ENCODE assay signal across 1 cellular context in the genomic region with DNA sequence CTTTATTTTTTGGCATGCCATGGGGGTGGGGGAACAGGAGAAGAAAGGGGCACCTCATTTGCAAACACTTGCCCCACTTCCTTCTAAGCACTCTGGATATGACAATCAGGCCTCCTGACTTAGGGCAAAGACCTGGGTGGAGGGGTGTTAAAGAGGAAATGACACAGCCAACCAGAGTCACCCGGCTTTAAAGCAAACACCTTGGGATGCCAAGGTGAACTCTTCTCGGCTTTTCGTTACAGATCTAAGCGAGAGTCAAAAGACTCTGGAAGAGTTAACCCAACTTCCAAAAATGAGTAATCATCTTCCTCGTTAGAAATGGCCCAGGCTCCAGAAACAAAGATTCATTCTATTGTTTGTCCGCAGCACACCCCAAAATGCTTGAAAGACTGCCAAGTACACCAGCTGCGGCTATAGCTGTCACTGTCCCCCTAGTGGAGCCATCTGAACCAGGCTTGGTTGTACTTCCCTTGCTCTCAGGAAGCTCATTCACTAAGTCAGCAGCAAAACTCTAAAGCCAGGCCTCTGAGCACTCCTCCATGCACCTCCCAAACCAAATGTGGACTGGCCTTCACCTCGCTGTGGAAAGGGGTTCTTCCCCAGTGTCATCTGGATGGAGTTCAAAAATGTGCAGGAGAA.
TF ChIP-seq lines count a peak whose summit lies in the region.

No MANE protein-coding gene starts in this region.

TF ChIP-seq in WTC11, 78 proteins besides CTCF, POLR2A, EP300 and RAD21 (continued from another document):
- TF ChIP-seq, protein P1, sequence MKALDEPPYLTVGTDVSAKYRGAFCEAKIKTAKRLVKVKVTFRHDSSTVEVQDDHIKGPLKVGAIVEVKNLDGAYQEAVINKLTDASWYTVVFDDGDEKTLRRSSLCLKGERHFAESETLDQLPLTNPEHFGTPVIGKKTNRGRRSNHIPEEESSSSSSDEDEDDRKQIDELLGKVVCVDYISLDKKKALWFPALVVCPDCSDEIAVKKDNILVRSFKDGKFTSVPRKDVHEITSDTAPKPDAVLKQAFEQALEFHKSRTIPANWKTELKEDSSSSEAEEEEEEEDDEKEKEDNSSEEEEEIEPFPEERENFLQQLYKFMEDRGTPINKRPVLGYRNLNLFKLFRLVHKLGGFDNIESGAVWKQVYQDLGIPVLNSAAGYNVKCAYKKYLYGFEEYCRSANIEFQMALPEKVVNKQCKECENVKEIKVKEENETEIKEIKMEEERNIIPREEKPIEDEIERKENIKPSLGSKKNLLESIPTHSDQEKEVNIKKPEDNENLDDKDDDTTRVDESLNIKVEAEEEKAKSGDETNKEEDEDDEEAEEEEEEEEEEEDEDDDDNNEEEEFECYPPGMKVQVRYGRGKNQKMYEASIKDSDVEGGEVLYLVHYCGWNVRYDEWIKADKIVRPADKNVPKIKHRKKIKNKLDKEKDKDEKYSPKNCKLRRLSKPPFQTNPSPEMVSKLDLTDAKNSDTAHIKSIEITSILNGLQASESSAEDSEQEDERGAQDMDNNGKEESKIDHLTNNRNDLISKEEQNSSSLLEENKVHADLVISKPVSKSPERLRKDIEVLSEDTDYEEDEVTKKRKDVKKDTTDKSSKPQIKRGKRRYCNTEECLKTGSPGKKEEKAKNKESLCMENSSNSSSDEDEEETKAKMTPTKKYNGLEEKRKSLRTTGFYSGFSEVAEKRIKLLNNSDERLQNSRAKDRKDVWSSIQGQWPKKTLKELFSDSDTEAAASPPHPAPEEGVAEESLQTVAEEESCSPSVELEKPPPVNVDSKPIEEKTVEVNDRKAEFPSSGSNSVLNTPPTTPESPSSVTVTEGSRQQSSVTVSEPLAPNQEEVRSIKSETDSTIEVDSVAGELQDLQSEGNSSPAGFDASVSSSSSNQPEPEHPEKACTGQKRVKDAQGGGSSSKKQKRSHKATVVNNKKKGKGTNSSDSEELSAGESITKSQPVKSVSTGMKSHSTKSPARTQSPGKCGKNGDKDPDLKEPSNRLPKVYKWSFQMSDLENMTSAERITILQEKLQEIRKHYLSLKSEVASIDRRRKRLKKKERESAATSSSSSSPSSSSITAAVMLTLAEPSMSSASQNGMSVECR (CRISPR knock-in tag; IDR thresholded peaks at IDR 0.05; ENCODE audit: borderline replicate concordance), result no peak
TF ChIP-seq in WTC11: peak in this region for 0.
